8 cellular contexts compared by ENCODE assay signal in the genomic region with DNA sequence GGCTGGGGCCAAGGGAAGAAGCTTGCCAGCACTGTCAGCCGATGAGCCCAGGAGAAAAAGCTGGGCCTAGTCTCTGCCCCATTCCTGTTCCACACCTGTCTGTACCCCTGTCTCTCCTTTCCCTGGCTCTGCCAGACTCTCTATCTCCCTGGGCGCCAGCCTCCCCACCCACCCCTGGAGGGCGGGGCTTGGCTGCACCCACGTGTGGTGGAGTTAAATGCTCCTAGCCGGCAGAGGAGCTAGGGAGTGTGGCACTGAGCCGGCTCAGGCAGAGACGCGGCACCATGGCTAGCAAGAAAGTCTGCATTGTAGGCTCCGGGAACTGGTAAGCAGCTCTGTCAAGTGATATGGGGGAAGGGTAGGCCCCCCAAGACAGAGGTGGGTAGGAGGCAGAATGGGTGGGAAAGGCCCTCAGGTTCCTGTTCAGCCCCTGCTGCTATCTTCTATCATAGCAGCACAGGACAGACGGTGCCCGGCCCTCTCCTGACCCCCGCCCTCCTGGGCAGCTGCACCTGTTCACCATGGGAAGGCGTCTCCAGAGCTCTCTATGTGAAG. TPM values are rescaled to one million over a fixed set of nuclear protein-coding genes. Genes with fewer than 3 reads are reported as not detected.
DNase-seq lines count a peak whose midpoint lies in the region; ATAC-seq and TF ChIP-seq lines count a peak whose summit lies in the region.

A gene (plus strand): TSS at position 242 of the 555 bp plus-strand sequence. CDS start 43 bp downstream, at position 285.

- H3K9me3 ChIP-seq in esophagus squamous epithelium = no peaks in the 10 kb centered on the region
- H3K9me3 ChIP-seq in muscle layer of duodenum (ENCODE audit: control insufficient read depth in 1 of 2, low read length in 2 of 2) = no peaks in the 10 kb centered on the region
- no peaks in the 10 kb centered on the region for H3K9me3 ChIP-seq in aorta (ENCODE audit: control insufficient read depth, low read length)

- no peak for TF ChIP-seq CTCF in esophagus squamous epithelium (IDR thresholded peaks at IDR 0.05)

- intact Hi-C loops in esophagus squamous epithelium (cut with DNase I) = no loop called here
- intact Hi-C loops in aorta (cut with DNase I) = no loop called here

- H3K27me3 ChIP-seq in esophagus squamous epithelium (no peaks in the 10 kb centered on the region), muscle layer of duodenum (ENCODE audit: low read depth, low read length) (no peaks in the 10 kb centered on the region), aorta (ENCODE audit: control insufficient read depth in 1 of 2, insufficient read depth in 2 of 2, low read length in 1 of 2) (no peaks in the 10 kb centered on the region)

- DNase-seq in stimulated activated naive CD4-positive, alpha-beta T cell treated with Interleukin-2 at 50 U/mL for 16 hours (lab: John Stamatoyannopoulos, UW) = peak; percentile 9
- DNase-seq in stimulated activated naive CD4-positive, alpha-beta T cell (lab: John Stamatoyannopoulos, UW) = no peak
- DNase-seq in SK-N-DZ (ENCODE audit: low spot score) = peak; percentile 60
- no peak for DNase-seq in esophagus squamous epithelium (lab: John Stamatoyannopoulos, UW)
- DNase-seq in aorta = peak; percentile 74 to 89
- no peak for DNase-seq in NAMALWA (ENCODE audit: low spot score)
- no peak for DNase-seq in GF-D8 (lab: John Stamatoyannopoulos, UW)

- H3K27ac ChIP-seq in esophagus squamous epithelium (peak within 1 kb of the TSS in 3 of 4 donors; percentile 5 to 26 (median 24)), muscle layer of duodenum (ENCODE audit: low read length) (peak within 1 kb of the TSS; percentile 72), aorta (ENCODE audit: low read depth in 1 of 2, low read length in 2 of 2) (no peak within 1 kb of the TSS)

- H3K4me1 ChIP-seq in esophagus squamous epithelium (peaks cover 17 to 36% (median 20%) of the 10 kb centered on the region in 3 donors), muscle layer of duodenum (ENCODE audit: control insufficient read depth in 1 of 2, insufficient read depth in 2 of 2, low read length in 2 of 2) (peaks cover 5 to 10% of the 10 kb centered on the region in 2 donors), aorta (ENCODE audit: control insufficient read depth in 1 of 2, insufficient read depth in 2 of 2, low read length in 2 of 2) (no peaks in the 10 kb centered on the region)

- no peak within 1 kb of the TSS for H3K4me3 ChIP-seq in esophagus squamous epithelium
- H3K4me3 ChIP-seq in muscle layer of duodenum (ENCODE audit: low read depth in 1 of 2, low read length in 2 of 2) = peak within 1 kb of the TSS in 1 of 2 donors; percentile 60
- no peak within 1 kb of the TSS for H3K4me3 ChIP-seq in aorta (ENCODE audit: low read length in 2 of 2)

- peak; percentile 67 for ATAC-seq in aorta (ENCODE audit: low FRiP score)

- 2 to 36% methylated on average over 5 to 8 of the region's 13 CpGs for WGBS in esophagus squamous epithelium, 2 donors
- 19 to 23% methylated on average over 13 of the region's 13 CpGs for WGBS in aorta, 2 donors

- H3K36me3 ChIP-seq in esophagus squamous epithelium = peaks cover 4 to 29% (median 7%) of the 10 kb centered on the region in 3 donors
- H3K36me3 ChIP-seq in muscle layer of duodenum (ENCODE audit: control insufficient read depth in 1 of 2, insufficient read depth in 2 of 2, low read length in 2 of 2) = peaks cover 12 to 17% of the 10 kb centered on the region in 2 donors
- H3K36me3 ChIP-seq in aorta (ENCODE audit: control insufficient read depth in 1 of 2, insufficient read depth in 2 of 2, low read length in 1 of 2) = peaks cover 0 to 2% of the 10 kb centered on the region in 2 donors

- TF ChIP-seq POLR2A in esophagus squamous epithelium (IDR thresholded peaks at IDR 0.05) = no peak

RNA-seq across cellular contexts. Expression of the gene that starts here (rescaled TPM):
- not detected in 2 replicates for polyA plus RNA-seq in SK-N-DZ (2014; cell fraction: cytosol; rRNA removed)
- 0.77 and 1.7 TPM in 2 replicates for polyA plus RNA-seq in SK-N-DZ (2014; cell fraction: nucleus; rRNA removed)
- under 1 TPM in 3 of 4 donors, not detected in 1; 0.38 to 0.53 (median 0.44) TPM for total RNA-seq in esophagus squamous epithelium
- 1 to 10 TPM; 2.2 to 3.1 TPM for total RNA-seq in aorta
- 10 to 100 TPM in 1 of 2 donors, under 1 TPM in 1; 0.61 to 24.8 TPM for polyA plus RNA-seq in aorta

Comparison
In these comparisons a context has a peak if more than half of its experiments do, and no peak if none do; other contexts are left out.
1. DNase-seq: peak in stimulated activated naive CD4-positive, alpha-beta T cell treated with Interleukin-2 at 50 U/mL for 16 hours (single experiment), SK-N-DZ (single experiment) and aorta (2 of 2); none in stimulated activated naive CD4-positive, alpha-beta T cell (0 of 6), esophagus squamous epithelium (single experiment), NAMALWA (single experiment) and GF-D8 (single experiment).
2. H3K27ac ChIP-seq: peak in esophagus squamous epithelium (3 of 4) and muscle layer of duodenum (single experiment); none in aorta (0 of 2).